In the genomic region with DNA sequence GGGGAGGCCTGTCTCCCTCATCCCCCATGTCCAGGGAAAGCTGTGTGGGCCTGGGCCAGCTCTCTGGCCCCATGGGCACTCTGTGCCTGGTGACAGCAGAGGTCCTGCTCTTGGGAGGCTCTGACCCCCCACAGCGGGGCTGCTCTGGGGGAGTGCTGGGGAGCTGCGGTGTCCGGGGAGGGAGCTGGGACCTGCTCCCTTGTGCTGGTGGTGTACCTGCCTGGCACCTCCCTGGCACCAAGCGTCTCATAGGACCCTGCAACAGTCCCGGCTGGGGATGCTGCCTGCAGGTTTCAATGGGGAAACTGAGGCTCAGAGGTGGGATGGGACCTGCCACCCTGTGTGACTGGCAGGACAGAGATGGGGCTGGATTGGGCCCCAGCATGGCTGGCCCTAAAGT, we compare ENCODE assay signal across 25 cellular contexts.
"Had no signal": no experiment of that assay in that cellular context is flagged by ENCODE, and none has a peak within 500 bp of the region (broad histone marks: within the 10 kb centered on the region; RNA-seq: fewer than 3 reads in every experiment).

No MANE protein-coding gene starts in this region.

- H3K27me3 Mint-ChIP-seq: activated naive CD8-positive, alpha-beta T cell treated with anti-CD3 and anti-CD28 coated beads, Interleukin-2, amount 10 ng/mL, durations not matched to agents 7 days and 5 days; stimulated activated naive CD8-positive, alpha-beta T cell treated with anti-CD3 and anti-CD28 coated beads, Interleukin-15, amount 100 ng/mL, for 72 hours had no signal

- H3K4me3 ChIP-seq: cardiac muscle cell, left ventricle myocardium inferior, mucosa of descending colon, pancreas, right lobe of liver, SJCRH30, testis, upper lobe of right lung had no signal

- H3K9me3 Mint-ChIP-seq: activated T-helper 1 cell treated with anti-CD3 and anti-CD28 coated beads, Interleukin-12 subunit alpha, Interleukin-12 subunit beta, Interleukin-2, Interleukin-4 antibody, amounts not matched to agents 30 ng/mL and 10 ng/mL and 1 ng/mL, durations not matched to agents 14 hours and 24 hours and 36 hours; neural crest cell had no signal

- H3K4me1 Mint-ChIP-seq: activated naive CD8-positive, alpha-beta T cell treated with anti-CD3 and anti-CD28 coated beads, Interleukin-2, amount 10 ng/mL, durations not matched to agents 7 days and 5 days; neural crest cell; stimulated activated naive CD8-positive, alpha-beta T cell treated with anti-CD3 and anti-CD28 coated beads, Interleukin-15, amount 100 ng/mL, for 72 hours had no signal

- H3K4me3 Mint-ChIP-seq: activated naive CD8-positive, alpha-beta T cell treated with anti-CD3 and anti-CD28 coated beads, Interleukin-2, amount 10 ng/mL, durations not matched to agents 7 days and 5 days; activated T-helper 1 cell treated with anti-CD3 and anti-CD28 coated beads, Interleukin-12 subunit alpha, Interleukin-12 subunit beta, Interleukin-2, Interleukin-4 antibody, amounts not matched to agents 30 ng/mL and 10 ng/mL and 1 ng/mL, durations not matched to agents 14 hours and 24 hours and 36 hours; memory B cell; naive B cell; neural crest cell; stimulated activated naive CD8-positive, alpha-beta T cell treated with anti-CD3 and anti-CD28 coated beads, Interleukin-15, amount 100 ng/mL, for 72 hours had no signal

- DNase-seq: activated CD4-positive, alpha-beta T cell treated with anti-CD3 and anti-CD28 coated beads, Interleukin-2, amount 50 U/mL, for 4 hours; amygdala; erythroblast; kidney glomerular epithelial cell; left ventricle myocardium inferior; naive B cell; SJCRH30; small intestine; stimulated activated CD4-positive, alpha-beta T cell treated with anti-CD3 and anti-CD28 coated beads, Interleukin-15, amount 100 ng/mL, for 24 hours; stimulated activated CD4-positive, alpha-beta T cell treated with anti-CD3 and anti-CD28 coated beads, Interleukin-2, amount 100 ng/mL, for 48 hours; stimulated activated naive CD8-positive, alpha-beta T cell treated with anti-CD3 and anti-CD28 coated beads, Interleukin-15, amount 100 ng/mL, for 72 hours; testis; WERI-Rb-1 had no signal

- H3K36me3 Mint-ChIP-seq: activated naive CD8-positive, alpha-beta T cell treated with anti-CD3 and anti-CD28 coated beads, Interleukin-2, amount 10 ng/mL, durations not matched to agents 7 days and 5 days; memory B cell; naive B cell had no signal

- H3K27ac Mint-ChIP-seq: activated naive CD8-positive, alpha-beta T cell treated with anti-CD3 and anti-CD28 coated beads, Interleukin-2, amount 10 ng/mL, durations not matched to agents 7 days and 5 days; activated T-helper 1 cell treated with anti-CD3 and anti-CD28 coated beads, Interleukin-12 subunit alpha, Interleukin-12 subunit beta, Interleukin-2, Interleukin-4 antibody, amounts not matched to agents 30 ng/mL and 10 ng/mL and 1 ng/mL, durations not matched to agents 14 hours and 24 hours and 36 hours; memory B cell had no signal

- H3K36me3 ChIP-seq: cardiac muscle cell, pancreas, right lobe of liver, upper lobe of right lung, WERI-Rb-1 had no signal

- FAIRE-seq: colon, endometrium, frontal cortex, pancreas, small intestine had no signal

- H3K4me1 ChIP-seq: left ventricle myocardium inferior, pancreas, right lobe of liver, testis, upper lobe of right lung had no signal

- H3K27me3 ChIP-seq: cardiac muscle cell, pancreas, right lobe of liver, SJCRH30, testis, upper lobe of right lung had no signal

- H3K27ac ChIP-seq: cardiac muscle cell, left ventricle myocardium inferior, pancreas, right lobe of liver, SJCRH30, testis, upper lobe of right lung, WERI-Rb-1 had no signal

- H3K9me3 ChIP-seq: pancreas, right lobe of liver, testis had no signal

- ATAC-seq: mucosa of descending colon, pancreas, upper lobe of right lung had no signal
